18 cellular contexts compared by ENCODE assay signal in the genomic region with DNA sequence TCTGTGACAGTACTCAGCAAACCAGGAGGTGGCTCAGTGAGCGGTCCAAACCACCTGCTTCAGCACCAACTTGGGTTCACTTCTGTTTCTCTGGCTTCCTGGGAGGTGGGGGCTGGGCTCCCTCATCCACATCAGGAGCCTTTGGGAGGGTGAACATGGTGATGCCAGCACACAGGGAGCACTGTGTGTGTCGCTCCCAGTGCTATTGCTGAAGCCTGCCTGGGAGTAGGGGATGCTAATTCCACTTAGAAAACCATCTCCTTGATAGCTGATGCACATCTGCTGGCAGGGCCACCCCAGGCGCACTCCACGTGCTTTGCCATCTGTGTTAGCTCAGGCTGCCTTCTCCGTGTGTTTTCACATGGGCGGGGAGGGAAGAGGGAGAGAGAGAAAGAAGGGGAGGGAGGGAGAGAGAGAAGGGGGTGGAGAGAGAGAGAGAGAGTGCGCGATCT. TPM values are rescaled to one million over a fixed set of nuclear protein-coding genes. Genes with fewer than 3 reads are reported as not detected.
DNase-seq lines count a peak whose midpoint lies in the region; ATAC-seq lines count a peak whose summit lies in the region.
"Had no signal": no experiment of that assay in that cellular context is flagged by ENCODE, and none has a peak within 500 bp of the region (broad histone marks: within the 10 kb centered on the region; RNA-seq: fewer than 3 reads in every experiment).

No MANE protein-coding gene starts in this region.

- DNase-seq in NCI-H2227 (lab: John Stamatoyannopoulos, UW; ENCODE audit: unreplicated experiment) (peak; percentile 2), NCI-H2227 treated with DMSO at 0.1 percent for 48 hours (lab: John Stamatoyannopoulos, UW) (no peak), NCI-H345 treated with DMSO at 0.1 percent for 48 hours (lab: John Stamatoyannopoulos, UW; ENCODE audit: unreplicated experiment) (peak; percentile 39), cerebellum (ENCODE audit: low spot score) (peak; percentile 42), superior temporal gyrus (ENCODE audit: extremely low spot score) (peak; percentile 49), dermis blood vessel endothelial cell (no peak)
- no peak for DNase-seq in effector CD4-positive, alpha-beta T cell
- DNase-seq: activated CD4-positive, alpha-beta T cell treated with anti-CD3 and anti-CD28 coated beads, Interleukin-2, amount 50 U/mL, for 4 hours; activated naive CD4-positive, alpha-beta T cell; effector memory CD8-positive, alpha-beta T cell; left ventricle myocardium inferior; NCI-H226; stimulated activated CD4-positive, alpha-beta T cell treated with anti-CD3 and anti-CD28 coated beads, Interleukin-12 subunit alpha, Interleukin-12 subunit beta, amount 100 ng/mL, for 4 hours had no signal

- ATAC-seq in HG02884 (IDR thresholded peaks at IDR 0.05; ENCODE audit: unreplicated experiment) = no peak
- ATAC-seq: effector memory CD8-positive, alpha-beta T cell; Right ventricle myocardium inferior had no signal

RNA-seq across cellular contexts. Expression of gene RAMP3, which starts 58.0 kb away (rescaled TPM):
- total RNA-seq in cerebellum (1.4 TPM), dermis blood vessel endothelial cell (114 and 116 TPM in 2 replicates)
- total RNA-seq: A673; neural crest cell; T-helper 1 cell treated with Interleukin-12 subunit alpha and Interleukin-12 subunit beta and Interleukin-4 antibody, amounts not matched to agents 30 ng/mL and 1 ng/mL, for 36 hours had no signal

Comparison
In these comparisons a context has a peak if more than half of its experiments do, and no peak if none do; other contexts are left out.
1. DNase-seq: peak in NCI-H2227 (single experiment), NCI-H345 treated with DMSO at 0.1 percent for 48 hours (single experiment), cerebellum (single experiment) and superior temporal gyrus (single experiment); none in NCI-H2227 treated with DMSO at 0.1 percent for 48 hours (single experiment), dermis blood vessel endothelial cell (single experiment) and effector CD4-positive, alpha-beta T cell (single experiment).
2. RNA of gene RAMP3, which starts 58.0 kb away (total RNA-seq): 114 to 116 TPM in dermis blood vessel endothelial cell; 1.4 TPM in cerebellum (single experiment); every median in the first group is over 10 times any median in the second.